Comparison of ENCODE assay signal across 8 cellular contexts in genomic region chr17:48586355-48586924, GRCh38. TPM values are rescaled to one million over a fixed set of nuclear protein-coding genes. Genes with fewer than 3 reads are reported as not detected.
DNase-seq lines count a peak whose midpoint lies in the region; ATAC-seq and TF ChIP-seq lines count a peak whose summit lies in the region.

No MANE protein-coding gene starts in this region.

- H3K27ac ChIP-seq in MM.1S (ENCODE audit: low read length) (no peak overlapping the region), mammary epithelial cell (ENCODE audit: insufficient read depth, low read depth, low read length) (no peak overlapping the region), neutrophil (no peak overlapping the region)

- H2AFZ ChIP-seq in MM.1S (ENCODE audit: low read length) (peak overlapping the region; percentile 90), mammary epithelial cell (ENCODE audit: low read depth, low read length) (peak overlapping the region; percentile 100)

- H3K4me2 ChIP-seq in MM.1S (ENCODE audit: low read depth, low read length) (peak overlapping the region; percentile 100; the same call in 1 of the 2 replicates), mammary epithelial cell (ENCODE audit: insufficient read depth, low read depth, low read length) (peak overlapping the region; percentile 97)

- no peaks in the 10 kb centered on the region for H3K36me3 ChIP-seq in MM.1S (replicated peaks; ENCODE audit: insufficient read depth, low read length)
- H3K36me3 ChIP-seq in mammary epithelial cell (ENCODE audit: insufficient read depth, low read length): no peaks in the 10 kb centered on the region
- H3K36me3 ChIP-seq in neutrophil: no peaks in the 10 kb centered on the region

- H3K27me3 ChIP-seq in MM.1S (replicated peaks; ENCODE audit: insufficient read depth, low read length) (peaks cover 11% of the 10 kb centered on the region; the same call in 1 of the 2 replicates), mammary epithelial cell (ENCODE audit: insufficient read depth, low read length) (no peaks in the 10 kb centered on the region), neutrophil (peaks cover 100% of the 10 kb centered on the region)

- H3K9ac ChIP-seq in MM.1S (ENCODE audit: low read length) (peak overlapping the region; percentile 42; the same call in 1 of the 2 replicates), mammary epithelial cell (ENCODE audit: insufficient read depth, low read length) (no peak overlapping the region)

- no peaks in the 10 kb centered on the region for H3K9me3 ChIP-seq in MM.1S (replicated peaks; ENCODE audit: insufficient read depth, low read length)
- no peaks in the 10 kb centered on the region for H3K9me3 ChIP-seq in mammary epithelial cell (replicated peaks; ENCODE audit: insufficient read depth, low read length)
- H3K9me3 ChIP-seq in neutrophil: no peaks in the 10 kb centered on the region

- dilution Hi-C loops in mammary epithelial cell (cut with HindIII; ENCODE audit: low sequenced_read_pairs): no loop called here

- in situ Hi-C loops in mammary epithelial cell (cut with MboI; ENCODE audit: low sequenced_read_pairs in 2 of 2): no loop called here

- CTCF ChIA-PET in mammary epithelial cell (lab: Charles Lee; ENCODE audit: low non-redundant PET): no interaction called here

- ATAC-seq in GM21737 (IDR thresholded peaks at IDR 0.05; ENCODE audit: unreplicated experiment) (no peak), GM18502 (IDR thresholded peaks at IDR 0.05; ENCODE audit: poor library complexity, unreplicated experiment) (no peak), HG03439 (IDR thresholded peaks at IDR 0.05; ENCODE audit: unreplicated experiment) (no peak)

- BruUV-seq in mammary epithelial cell (replicated peaks; lab: Mats Ljungman, UMichigan): no TSS peak

- peak; percentile 70 for DNase-seq in COLO668 (lab: John Stamatoyannopoulos, UW; ENCODE audit: unreplicated experiment)
- peak; percentile 14 for DNase-seq in MM.1S
- no peak for DNase-seq in mammary epithelial cell
- DNase-seq in stimulated activated CD4-positive, alpha-beta T cell treated with anti-CD3 and anti-CD28 coated beads, Interleukin-1b, Interleukin-23, amount 100 ng/mL, for 48 hours: no peak

- H3K4me3 ChIP-seq in MM.1S (ENCODE audit: low read length) (peak overlapping the region; percentile 70), mammary epithelial cell (replicated peaks in 1 of 3; ENCODE audit: insufficient read depth in 1 of 3, low read depth in 2 of 3, low read length in 3 of 3) (peak overlapping the region; percentile 58 to 69 (median 60)), neutrophil (ENCODE audit: low read depth in 1 of 2, low read length in 1 of 2) (peak overlapping the region; percentile 31 to 44)

- H4K20me1 ChIP-seq in MM.1S (ENCODE audit: insufficient read depth, low read length): no peaks in the 10 kb centered on the region
- H4K20me1 ChIP-seq in mammary epithelial cell (ENCODE audit: insufficient read depth, low read length): no peaks in the 10 kb centered on the region

- no peak for TF ChIP-seq CTCF in MM.1S (IDR thresholded peaks at IDR 0.05; ENCODE audit: low read length)
- TF ChIP-seq CTCF in mammary epithelial cell (conservative IDR thresholded peaks at IDR 0.05 in 1 of 2, IDR thresholded peaks at IDR 0.05 in 1 of 2; ENCODE audit: extremely low read depth in 1 of 2, insufficient read depth in 1 of 2, low read depth in 1 of 2, low read length in 2 of 2): no peak
- no peak for TF ChIP-seq CTCF in neutrophil (IDR thresholded peaks at IDR 0.05)

- H3K4me1 ChIP-seq in MM.1S (ENCODE audit: low read length): peaks cover 6% of the 10 kb centered on the region
- peaks cover 8% of the 10 kb centered on the region for H3K4me1 ChIP-seq in mammary epithelial cell (ENCODE audit: insufficient read depth, low read length)
- H3K4me1 ChIP-seq in neutrophil (ENCODE audit: control insufficient read depth in 1 of 2, insufficient read depth in 1 of 2, low read depth in 1 of 2, low read length in 1 of 2): peaks cover 18 to 22% of the 10 kb centered on the region in 2 experiments

- H3K79me2 ChIP-seq in MM.1S (ENCODE audit: low read length): no peaks in the 10 kb centered on the region
- no peaks in the 10 kb centered on the region for H3K79me2 ChIP-seq in mammary epithelial cell (ENCODE audit: insufficient read depth, low read length)

- WGBS in mammary epithelial cell (ENCODE audit: low coverage, missing lambda C conversion rate): 52% methylated on average over 25 of the region's 29 CpGs

- intact Hi-C loops in mammary epithelial cell (cut with micrococcal nuclease): no loop called here

- H3K9me2 ChIP-seq in MM.1S (replicated peaks; ENCODE audit: insufficient read depth, low read length): no peaks in the 10 kb centered on the region

- no peaks in the 10 kb centered on the region for H3F3A ChIP-seq in MM.1S (ENCODE audit: insufficient read depth, low read length)

RNA-seq across cellular contexts. Expression of gene HOXB3, which starts 3.6 kb away (rescaled TPM):
- 1 to 10 TPM; 1.5 to 5.2 TPM for total RNA-seq in mammary epithelial cell
- polyA plus RNA-seq in mammary epithelial cell: 2.6 TPM
- polyA minus RNA-seq in mammary epithelial cell: 0.67 TPM

RNA-seq across cellular contexts. Expression of gene HOXB5, which starts 7.1 kb away (rescaled TPM):
- not detected for total RNA-seq in mammary epithelial cell
- polyA plus RNA-seq in mammary epithelial cell: not detected
- not detected for polyA minus RNA-seq in mammary epithelial cell

RNA-seq across cellular contexts. Expression of gene HOXB4, which starts 8.3 kb away (rescaled TPM):
- under 1 TPM; 0.16 to 0.17 TPM for total RNA-seq in mammary epithelial cell
- polyA plus RNA-seq in mammary epithelial cell: 0.01 TPM
- not detected for polyA minus RNA-seq in mammary epithelial cell

RNA-seq across cellular contexts. Expression of gene HOXB6, which starts 18.3 kb away (rescaled TPM):
- under 1 TPM; under 0.01 to 0.59 TPM for total RNA-seq in mammary epithelial cell
- polyA plus RNA-seq in mammary epithelial cell: 0.49 TPM
- not detected for polyA minus RNA-seq in mammary epithelial cell

RNA-seq across cellular contexts. Expression of gene HOXB7, which starts 24.4 kb away (rescaled TPM):
- total RNA-seq in mammary epithelial cell: not detected
- 0.67 TPM for polyA plus RNA-seq in mammary epithelial cell
- not detected for polyA minus RNA-seq in mammary epithelial cell

Comparison
In these comparisons a context has a peak if more than half of its experiments do, and no peak if none do; other contexts are left out.
1. DNase-seq: peak in COLO668 (single experiment) and MM.1S (single experiment); none in mammary epithelial cell (single experiment) and stimulated activated CD4-positive, alpha-beta T cell treated with anti-CD3 and anti-CD28 coated beads, Interleukin-1b, Interleukin-23, amount 100 ng/mL, for 48 hours (single experiment).
2. Peak in every context shown above with its lines, with median percentiles within 50 percentile points of each other: H3K4me3 ChIP-seq.